Comparison of ENCODE assay signal across 8 cellular contexts in the genomic region with DNA sequence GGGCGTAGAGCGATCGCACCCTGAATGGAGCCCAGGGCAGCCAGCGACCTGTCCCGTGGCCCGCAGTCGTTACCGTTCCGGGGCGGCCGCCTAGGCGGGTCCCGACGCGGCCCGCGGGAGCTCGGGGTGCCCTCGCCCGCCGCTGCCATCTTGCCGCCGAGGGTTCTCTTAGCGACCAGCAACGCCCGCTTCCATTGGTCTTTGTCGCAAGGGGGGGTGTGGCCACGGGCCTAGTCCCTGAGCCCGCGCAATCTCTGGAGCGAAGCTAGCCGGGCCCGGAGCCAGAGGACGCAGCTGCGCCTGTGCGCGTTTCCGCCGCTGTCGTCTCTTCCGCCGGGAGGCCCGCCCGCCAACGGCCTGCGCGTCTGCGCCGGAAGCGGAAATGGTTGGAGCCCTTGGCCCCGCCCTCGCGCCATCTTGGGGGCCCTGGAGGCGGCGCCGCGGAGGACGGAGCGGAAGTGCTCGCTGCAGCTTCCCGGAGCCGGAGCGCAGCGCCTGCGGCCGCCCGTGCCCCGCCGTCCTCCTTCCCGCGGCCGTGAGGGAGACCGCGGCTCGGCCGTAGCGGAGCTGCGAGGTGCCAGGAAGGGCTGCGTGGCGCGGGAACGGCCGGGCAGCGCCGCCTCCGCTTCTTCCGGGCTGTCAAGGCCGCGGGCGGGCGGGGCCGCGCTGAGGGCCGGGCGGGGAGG. TPM values are rescaled to one million over a fixed set of nuclear protein-coding genes. Genes with fewer than 3 reads are reported as not detected.
DNase-seq lines count a peak whose midpoint lies in the region; ATAC-seq and TF ChIP-seq lines count a peak whose summit lies in the region.

TSS of gene MORN1 (minus strand) at position 170 of the 686 bp plus-strand sequence. CDS start at position 149, 21 bp downstream.
A gene with protein sequence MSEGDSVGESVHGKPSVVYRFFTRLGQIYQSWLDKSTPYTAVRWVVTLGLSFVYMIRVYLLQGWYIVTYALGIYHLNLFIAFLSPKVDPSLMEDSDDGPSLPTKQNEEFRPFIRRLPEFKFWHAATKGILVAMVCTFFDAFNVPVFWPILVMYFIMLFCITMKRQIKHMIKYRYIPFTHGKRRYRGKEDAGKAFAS (plus strand): TSS at position 457 of the 686 bp plus-strand sequence. CDS start 3,950 bp downstream, outside the sequence.

- peak within 1 kb of the TSS; percentile 95 for H3K4me3 ChIP-seq in coronary artery

- H3K27ac Mint-ChIP-seq in activated CD4-positive, alpha-beta T cell treated with anti-CD3 and anti-CD28 coated beads, Interleukin-2, amount 10 ng/mL, durations not matched to agents 7 days and 5 days, result peak within 1 kb of the TSS; percentile 82

- H3K27me3 Mint-ChIP-seq in activated CD4-positive, alpha-beta T cell treated with anti-CD3 and anti-CD28 coated beads, Interleukin-2, amount 10 ng/mL, durations not matched to agents 7 days and 5 days, result no peaks in the 10 kb centered on the region

- H3K27me3 ChIP-seq in layer of hippocampus (ENCODE audit: control insufficient read depth, insufficient read depth, low read length), result no peaks in the 10 kb centered on the region

- POLR2A ChIA-PET in activated CD4-positive, alpha-beta T cell treated with anti-CD3 and anti-CD28 coated beads, Interleukin-2, amount 10 ng/mL, durations not matched to agents 7 days and 5 days (lab: Charles Lee), result no interaction called here

- H3K4me1 Mint-ChIP-seq in activated CD4-positive, alpha-beta T cell treated with anti-CD3 and anti-CD28 coated beads, Interleukin-2, amount 10 ng/mL, durations not matched to agents 7 days and 5 days, result peaks cover 36% of the 10 kb centered on the region

- no peaks in the 10 kb centered on the region for H3K9me3 Mint-ChIP-seq in activated CD4-positive, alpha-beta T cell treated with anti-CD3 and anti-CD28 coated beads, Interleukin-2, amount 10 ng/mL, durations not matched to agents 7 days and 5 days

- TF ChIP-seq CTCF in coronary artery (IDR thresholded peaks at IDR 0.05), result no peak

- H3K4me3 Mint-ChIP-seq in activated CD4-positive, alpha-beta T cell treated with anti-CD3 and anti-CD28 coated beads, Interleukin-2, amount 10 ng/mL, durations not matched to agents 7 days and 5 days, result peak within 1 kb of the TSS; percentile 79

- peak within 1 kb of the TSS; percentile 84 to 92 for H3K27ac ChIP-seq in coronary artery
- H3K27ac ChIP-seq in layer of hippocampus (ENCODE audit: low read depth, low read length), result peak within 1 kb of the TSS; percentile 76

- DNase-seq in C1 segment of cervical spinal cord (lab: John Stamatoyannopoulos, UW), result peak; percentile 79 to 99 (median 98)
- DNase-seq in NCI-H526 treated with DMSO at 0.1 percent for 48 hours (lab: John Stamatoyannopoulos, UW), result peak; percentile 95
- DNase-seq in activated CD4-positive, alpha-beta T cell treated with anti-CD3 and anti-CD28 coated beads, Interleukin-2, amount 10 ng/mL, durations not matched to agents 7 days and 5 days, result peak; percentile 99
- peak; percentile 99 for DNase-seq in coronary artery (ENCODE audit: low spot score)
- peak; percentile 95 to 99 (median 96) for DNase-seq in stimulated activated CD4-positive, alpha-beta T cell treated with anti-CD3 and anti-CD28 coated beads, Interleukin-1b, Interleukin-23, amount 100 ng/mL, for 24 hours (ENCODE audit: low read depth in 4 of 4, low spot score in 1 of 4)

- H3K36me3 Mint-ChIP-seq in activated CD4-positive, alpha-beta T cell treated with anti-CD3 and anti-CD28 coated beads, Interleukin-2, amount 10 ng/mL, durations not matched to agents 7 days and 5 days (ENCODE audit: low read depth), result peaks cover 29% of the 10 kb centered on the region

- CTCF ChIA-PET in activated CD4-positive, alpha-beta T cell treated with anti-CD3 and anti-CD28 coated beads, Interleukin-2, amount 10 ng/mL, durations not matched to agents 7 days and 5 days (lab: Charles Lee), result interaction anchor here (1.4 to 2.4 kb wide), 3 partner anchors 10 to 197 kb away, joined by 3 to 17 read pairs (median 10); partner anchors contain the start of gene FAAP20

- peak; percentile 92 for ATAC-seq in GM19351 (IDR thresholded peaks at IDR 0.05; ENCODE audit: unreplicated experiment)
- ATAC-seq in HG03520 (IDR thresholded peaks at IDR 0.05; ENCODE audit: unreplicated experiment), result peak; percentile 90

RNA-seq across cellular contexts. Expression of gene MORN1, which starts in this region (rescaled TPM):
- total RNA-seq in activated CD4-positive, alpha-beta T cell treated with anti-CD3 and anti-CD28 coated beads, Interleukin-2, amount 10 ng/mL, durations not matched to agents 7 days and 5 days, result 1 to 10 TPM; 6.7 to 8.1 TPM

RNA-seq across cellular contexts. Expression of the second gene that starts in this region (rescaled TPM):
- 100 to 1,000 TPM; 156 to 159 TPM for total RNA-seq in activated CD4-positive, alpha-beta T cell treated with anti-CD3 and anti-CD28 coated beads, Interleukin-2, amount 10 ng/mL, durations not matched to agents 7 days and 5 days

Comparison
In these comparisons a context has a peak if more than half of its experiments do, and no peak if none do; other contexts are left out.
1. Peak in every context shown above with its lines: DNase-seq, ATAC-seq, H3K4me3 ChIP-seq and H3K27ac ChIP-seq.